In the genomic region with DNA sequence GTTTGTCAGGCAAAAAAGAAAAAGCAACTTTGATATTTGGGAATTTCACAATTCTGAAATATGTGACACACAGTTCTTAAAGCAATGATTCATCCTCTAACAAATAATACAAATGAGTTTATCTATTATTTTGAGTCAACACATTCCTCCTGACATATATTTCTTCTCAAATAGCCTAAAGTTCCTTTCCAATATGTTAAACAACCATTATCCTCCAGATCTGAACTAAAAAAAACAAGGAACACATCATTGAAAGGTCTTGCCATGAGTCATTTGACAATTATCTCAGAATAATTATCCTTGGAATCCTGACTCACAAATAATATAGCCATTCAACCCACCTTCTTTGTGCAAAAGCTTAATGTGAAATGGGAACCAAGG, we compare ENCODE assay signal across 14 cellular contexts.
DNase-seq lines count a peak whose midpoint lies in the region; ATAC-seq and TF ChIP-seq lines count a peak whose summit lies in the region.
"Had no signal": no experiment of that assay in that cellular context is flagged by ENCODE, and none has a peak within 500 bp of the region (broad histone marks: within the 10 kb centered on the region; RNA-seq: fewer than 3 reads in every experiment).

No MANE protein-coding gene starts in this region.

- H3K36me3 ChIP-seq in osteoblast (ENCODE audit: insufficient read depth, low read length): no peaks in the 10 kb centered on the region
- no peaks in the 10 kb centered on the region for H3K36me3 ChIP-seq in GM23338 (ENCODE audit: insufficient read depth)
- H3K36me3 ChIP-seq: suprapubic skin, WERI-Rb-1 had no signal

- H3K27ac Mint-ChIP-seq in GM23338: no peak overlapping the region
- H3K27ac Mint-ChIP-seq: CD8-positive, alpha-beta memory T cell had no signal

- no peaks in the 10 kb centered on the region for H3K9me3 Mint-ChIP-seq in GM23338

- H3K9me3 ChIP-seq in osteoblast (ENCODE audit: low read depth, low read length): no peaks in the 10 kb centered on the region
- H3K9me3 ChIP-seq: suprapubic skin had no signal

- no peak overlapping the region for H3K4me3 ChIP-seq in osteoblast (ENCODE audit: insufficient read depth, low read length)
- no peak overlapping the region for H3K4me3 ChIP-seq in GM23338
- H3K4me3 ChIP-seq: suprapubic skin had no signal

- H3K27me3 Mint-ChIP-seq in GM23338 (ENCODE audit: insufficient read depth, low read depth, poor library complexity): no peaks in the 10 kb centered on the region

- peak overlapping the region; percentile 56 for H3K4me2 ChIP-seq in osteoblast (ENCODE audit: insufficient read depth, low read length)
- H3K4me2 ChIP-seq in GM23338: no peak overlapping the region

- H3K36me3 Mint-ChIP-seq in GM23338 (ENCODE audit: low read depth): no peaks in the 10 kb centered on the region
- H3K36me3 Mint-ChIP-seq: CD8-positive, alpha-beta memory T cell had no signal

- no peak for TF ChIP-seq CTCF in osteoblast (IDR thresholded peaks at IDR 0.05; ENCODE audit: extremely low read depth, low read depth, low read length)
- no peak for TF ChIP-seq CTCF in GM23338 (conservative IDR thresholded peaks at IDR 0.05; ENCODE audit: low read depth in 2 of 2)

- no peak overlapping the region for H2AFZ ChIP-seq in osteoblast (ENCODE audit: low read length)
- H2AFZ ChIP-seq in GM23338: no peak overlapping the region

- H3F3A ChIP-seq in GM23338 (replicated peaks; ENCODE audit: low read depth): no peaks in the 10 kb centered on the region

- DNase-seq in EH (ENCODE audit: low read depth) (peak; percentile 89), NCI-H460 (ENCODE audit: extremely low read depth, low read depth) (peak; percentile 11), dermis blood vessel endothelial cell (peak; percentile 54), osteoblast (ENCODE audit: insufficient read length, low spot score, missing footprints) (peak; percentile 31), GM23338 (ENCODE audit: low spot score) (no peak)
- no peak for DNase-seq in activated CD8-positive, alpha-beta memory T cell treated with anti-CD3 and anti-CD28 coated beads for 24 hours
- DNase-seq: activated T-cell treated with anti-CD3 and anti-CD28 coated beads for 4 hours; CD8-positive, alpha-beta memory T cell; NCI-H774; WERI-Rb-1 had no signal

- H3K27ac ChIP-seq in osteoblast (ENCODE audit: low read depth, low read length) (peak overlapping the region; percentile 71), GM23338 (ENCODE audit: low read depth) (no peak overlapping the region)
- H3K27ac ChIP-seq: suprapubic skin, WERI-Rb-1 had no signal

- H3K9me2 ChIP-seq in GM23338 (ENCODE audit: insufficient read depth): no peaks in the 10 kb centered on the region

- H3K4me1 Mint-ChIP-seq in GM23338: no peaks in the 10 kb centered on the region
- H3K4me1 Mint-ChIP-seq: CD8-positive, alpha-beta memory T cell had no signal

- H3K4me1 ChIP-seq in osteoblast (ENCODE audit: insufficient read depth, low read length): peaks cover 28% of the 10 kb centered on the region
- no peaks in the 10 kb centered on the region; the same call in 1 of the 2 replicates for H3K4me1 ChIP-seq in GM23338 (ENCODE audit: insufficient read depth)
- H3K4me1 ChIP-seq: suprapubic skin had no signal

- ATAC-seq in GM23338 (no peak), esophagus mucosa (no peak), GM21447 (IDR thresholded peaks at IDR 0.05; ENCODE audit: unreplicated experiment) (no peak)
- ATAC-seq: sciatic nerve had no signal

- H3K4me3 Mint-ChIP-seq in GM23338: no peak overlapping the region
- H3K4me3 Mint-ChIP-seq: CD8-positive, alpha-beta memory T cell had no signal

- H4K20me1 ChIP-seq in osteoblast (ENCODE audit: insufficient read depth, low read length): no peaks in the 10 kb centered on the region
- H4K20me1 ChIP-seq in GM23338 (replicated peaks; ENCODE audit: insufficient read depth): no peaks in the 10 kb centered on the region

- H3K79me2 ChIP-seq in osteoblast (ENCODE audit: insufficient read depth, low read length): no peaks in the 10 kb centered on the region
- no peaks in the 10 kb centered on the region for H3K79me2 ChIP-seq in GM23338 (replicated peaks; ENCODE audit: insufficient read depth)

- H3K27me3 ChIP-seq in osteoblast (ENCODE audit: insufficient read depth, low read length): no peaks in the 10 kb centered on the region
- H3K27me3 ChIP-seq in GM23338 (ENCODE audit: insufficient read depth): no peaks in the 10 kb centered on the region
- H3K27me3 ChIP-seq: suprapubic skin had no signal

TF ChIP-seq in GM23338, 12 proteins besides CTCF, POLR2A, EP300 and RAD21 (continues in another document):
- TF ChIP-seq, protein P1, sequence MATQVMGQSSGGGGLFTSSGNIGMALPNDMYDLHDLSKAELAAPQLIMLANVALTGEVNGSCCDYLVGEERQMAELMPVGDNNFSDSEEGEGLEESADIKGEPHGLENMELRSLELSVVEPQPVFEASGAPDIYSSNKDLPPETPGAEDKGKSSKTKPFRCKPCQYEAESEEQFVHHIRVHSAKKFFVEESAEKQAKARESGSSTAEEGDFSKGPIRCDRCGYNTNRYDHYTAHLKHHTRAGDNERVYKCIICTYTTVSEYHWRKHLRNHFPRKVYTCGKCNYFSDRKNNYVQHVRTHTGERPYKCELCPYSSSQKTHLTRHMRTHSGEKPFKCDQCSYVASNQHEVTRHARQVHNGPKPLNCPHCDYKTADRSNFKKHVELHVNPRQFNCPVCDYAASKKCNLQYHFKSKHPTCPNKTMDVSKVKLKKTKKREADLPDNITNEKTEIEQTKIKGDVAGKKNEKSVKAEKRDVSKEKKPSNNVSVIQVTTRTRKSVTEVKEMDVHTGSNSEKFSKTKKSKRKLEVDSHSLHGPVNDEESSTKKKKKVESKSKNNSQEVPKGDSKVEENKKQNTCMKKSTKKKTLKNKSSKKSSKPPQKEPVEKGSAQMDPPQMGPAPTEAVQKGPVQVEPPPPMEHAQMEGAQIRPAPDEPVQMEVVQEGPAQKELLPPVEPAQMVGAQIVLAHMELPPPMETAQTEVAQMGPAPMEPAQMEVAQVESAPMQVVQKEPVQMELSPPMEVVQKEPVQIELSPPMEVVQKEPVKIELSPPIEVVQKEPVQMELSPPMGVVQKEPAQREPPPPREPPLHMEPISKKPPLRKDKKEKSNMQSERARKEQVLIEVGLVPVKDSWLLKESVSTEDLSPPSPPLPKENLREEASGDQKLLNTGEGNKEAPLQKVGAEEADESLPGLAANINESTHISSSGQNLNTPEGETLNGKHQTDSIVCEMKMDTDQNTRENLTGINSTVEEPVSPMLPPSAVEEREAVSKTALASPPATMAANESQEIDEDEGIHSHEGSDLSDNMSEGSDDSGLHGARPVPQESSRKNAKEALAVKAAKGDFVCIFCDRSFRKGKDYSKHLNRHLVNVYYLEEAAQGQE (IDR thresholded peaks at IDR 0.05; ENCODE audit: unreplicated experiment): no peak
- TF ChIP-seq, protein P2, sequence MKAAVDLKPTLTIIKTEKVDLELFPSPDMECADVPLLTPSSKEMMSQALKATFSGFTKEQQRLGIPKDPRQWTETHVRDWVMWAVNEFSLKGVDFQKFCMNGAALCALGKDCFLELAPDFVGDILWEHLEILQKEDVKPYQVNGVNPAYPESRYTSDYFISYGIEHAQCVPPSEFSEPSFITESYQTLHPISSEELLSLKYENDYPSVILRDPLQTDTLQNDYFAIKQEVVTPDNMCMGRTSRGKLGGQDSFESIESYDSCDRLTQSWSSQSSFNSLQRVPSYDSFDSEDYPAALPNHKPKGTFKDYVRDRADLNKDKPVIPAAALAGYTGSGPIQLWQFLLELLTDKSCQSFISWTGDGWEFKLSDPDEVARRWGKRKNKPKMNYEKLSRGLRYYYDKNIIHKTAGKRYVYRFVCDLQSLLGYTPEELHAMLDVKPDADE (IDR thresholded peaks at IDR 0.05): no peak
- TF ChIP-seq EZH2 (IDR thresholded peaks at IDR 0.05; ENCODE audit: low read depth, unreplicated experiment) (no peak), JUNB (IDR thresholded peaks at IDR 0.05; ENCODE audit: unreplicated experiment) (no peak), NANOG (IDR thresholded peaks at IDR 0.05; ENCODE audit: borderline replicate concordance) (no peak)

Comparison
In these comparisons a context has a peak if more than half of its experiments do, and no peak if none do; other contexts are left out.
1. DNase-seq: peak in EH (single experiment), NCI-H460 (single experiment), dermis blood vessel endothelial cell (single experiment) and osteoblast (single experiment); none in activated CD8-positive, alpha-beta memory T cell treated with anti-CD3 and anti-CD28 coated beads for 24 hours (single experiment) and GM23338 (single experiment).